In genomic region chr22:19360862-19361261, GRCh38 we compare ENCODE assay signal across 19 cellular contexts.
"Had no signal": no experiment of that assay in that cellular context is flagged by ENCODE, and none has a peak within 500 bp of the region (broad histone marks: within the 10 kb centered on the region; RNA-seq: fewer than 3 reads in every experiment).

No MANE protein-coding gene starts in this region.

- H3K27ac ChIP-seq: ascending aorta, breast epithelium, gastrocnemius medialis, heart left ventricle, thoracic aorta, uterus had no signal

- H3K4me3 Mint-ChIP-seq: activated CD8-positive, alpha-beta T cell treated with anti-CD3 and anti-CD28 coated beads for 36 hours; activated T-cell treated with anti-CD3 and anti-CD28 coated beads, Interleukin-2, amount 50 U/mL, for 4 hours; dendritic cell treated with granulocyte-macrophage colony-stimulating factor and Interleukin-4, amounts not matched to agents 40 ng/mL and 50 ng/mL, for 4 days; T-helper 1 cell treated with Interleukin-12 subunit alpha and Interleukin-12 subunit beta and Interleukin-4 antibody, amounts not matched to agents 30 μg/mL and 1 μg/mL, for 36 hours had no signal

- H3K4me3 ChIP-seq: ascending aorta, breast epithelium, gastrocnemius medialis, heart left ventricle, lung, thoracic aorta, uterus had no signal

- H3K27ac Mint-ChIP-seq: activated CD8-positive, alpha-beta T cell treated with anti-CD3 and anti-CD28 coated beads for 36 hours; dendritic cell treated with granulocyte-macrophage colony-stimulating factor and Interleukin-4, amounts not matched to agents 40 ng/mL and 50 ng/mL, for 4 days; T-helper 1 cell treated with Interleukin-12 subunit alpha and Interleukin-12 subunit beta and Interleukin-4 antibody, amounts not matched to agents 30 μg/mL and 1 μg/mL, for 36 hours had no signal

- H3K4me1 ChIP-seq: ascending aorta, breast epithelium, gastrocnemius medialis, heart left ventricle, uterus had no signal

- H3K27me3 Mint-ChIP-seq: activated CD8-positive, alpha-beta T cell treated with anti-CD3 and anti-CD28 coated beads for 36 hours; dendritic cell treated with granulocyte-macrophage colony-stimulating factor and Interleukin-4, amounts not matched to agents 40 ng/mL and 50 ng/mL, for 4 days had no signal

- H3K27me3 ChIP-seq: ascending aorta, breast epithelium, gastrocnemius medialis, heart left ventricle, uterus had no signal

- DNase-seq: activated CD4-positive, alpha-beta T cell treated with anti-CD3 and anti-CD28 coated beads for 48 hours; activated CD8-positive, alpha-beta T cell treated with anti-CD3 and anti-CD28 coated beads for 36 hours; activated effector memory CD4-positive, alpha-beta T cell treated with anti-CD3 and anti-CD28 coated beads, Interleukin-2, amount 50 U/mL, for 16 hours; activated T-cell treated with anti-CD3 and anti-CD28 coated beads, Interleukin-2, amount 50 U/mL, for 4 hours; effector memory CD4-positive, alpha-beta T cell; gastrocnemius medialis; heart left ventricle; left cardiac atrium; midbrain; posterior cingulate gyrus; stimulated activated CD4-positive, alpha-beta T cell treated with anti-CD3 and anti-CD28 coated beads, Interleukin-15, amount 100 ng/mL, for 24 hours; stimulated activated CD4-positive, alpha-beta T cell treated with anti-CD3 and anti-CD28 coated beads, Interleukin-4, amount 100 ng/mL, for 1 hour; uterus had no signal

- ATAC-seq: activated CD8-positive, alpha-beta T cell treated with anti-CD3 and anti-CD28 coated beads for 36 hours; activated T-cell treated with anti-CD3 and anti-CD28 coated beads, Interleukin-2, amount 50 U/mL, for 4 hours; gastrocnemius medialis; heart left ventricle; left cardiac atrium had no signal

- H3K9me3 Mint-ChIP-seq: activated CD8-positive, alpha-beta T cell treated with anti-CD3 and anti-CD28 coated beads for 36 hours; activated T-cell treated with anti-CD3 and anti-CD28 coated beads, Interleukin-2, amount 50 U/mL, for 4 hours; dendritic cell treated with granulocyte-macrophage colony-stimulating factor and Interleukin-4, amounts not matched to agents 40 ng/mL and 50 ng/mL, for 4 days; T-helper 1 cell treated with Interleukin-12 subunit alpha and Interleukin-12 subunit beta and Interleukin-4 antibody, amounts not matched to agents 30 μg/mL and 1 μg/mL, for 36 hours had no signal
